ENCODE assay signal across 9 cellular contexts in the genomic region with DNA sequence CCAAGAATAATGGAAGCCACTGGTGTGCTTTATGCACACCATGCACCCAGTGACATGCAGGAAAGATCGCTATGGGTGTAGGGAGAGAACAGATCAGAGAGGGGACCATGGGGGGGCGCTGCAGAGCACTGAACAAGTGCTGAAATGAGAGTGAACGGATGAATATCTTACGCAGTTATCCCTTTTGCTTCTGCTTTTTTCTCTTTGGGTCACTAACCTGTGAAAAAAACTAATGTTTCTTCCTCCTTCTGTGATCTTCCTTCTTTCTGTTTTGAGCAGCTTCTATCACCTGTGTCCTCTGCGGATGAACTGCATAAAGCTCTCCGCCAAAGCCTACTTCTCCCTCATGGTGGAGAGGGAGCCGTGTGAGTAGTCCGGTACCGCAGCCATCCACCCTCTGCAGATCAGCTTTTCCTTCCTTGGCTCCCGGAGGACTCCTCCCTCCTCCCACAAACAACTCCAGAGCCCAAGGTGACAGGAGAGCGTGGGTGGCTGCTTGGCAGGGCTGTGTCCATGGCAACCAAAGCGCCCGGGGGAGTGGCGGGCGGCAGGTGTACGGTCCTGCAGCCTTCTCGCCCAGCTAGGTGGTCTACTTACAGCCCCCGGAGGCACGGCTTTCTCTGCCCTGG.
DNase-seq lines count a peak whose midpoint lies in the region; ATAC-seq, FAIRE-seq and TF ChIP-seq lines count a peak whose summit lies in the region.
"Had no signal": no experiment of that assay in that cellular context is flagged by ENCODE, and none has a peak within 500 bp of the region (broad histone marks: within the 10 kb centered on the region; RNA-seq: fewer than 3 reads in every experiment).

No MANE protein-coding gene starts in this region.

- POLR2A ChIA-PET in naive thymus-derived CD4-positive, alpha-beta T cell (lab: Charles Lee): no interaction called here
- POLR2A ChIA-PET in Caco-2 (lab: Charles Lee): no interaction called here

- 38 to 47% (median 45%) methylated on average over 12 to 19 of the region's 19 CpGs for WGBS in adrenal gland, 4 donors

- H3K9me3 Mint-ChIP-seq in naive thymus-derived CD4-positive, alpha-beta T cell: no peaks in the 10 kb centered on the region
- no peaks in the 10 kb centered on the region for H3K9me3 Mint-ChIP-seq in Caco-2 (ENCODE audit: unreplicated experiment)
- H3K9me3 Mint-ChIP-seq: activated naive CD4-positive, alpha-beta T cell treated with anti-CD3 and anti-CD28 coated beads, Interleukin-2, amount 50 U/mL, for 72 hours had no signal

- H3K36me3 ChIP-seq in adrenal gland (replicated peaks in 1 of 2): no peaks in the 10 kb centered on the region
- H3K36me3 ChIP-seq in naive thymus-derived CD4-positive, alpha-beta T cell (ENCODE audit: control insufficient read depth in 2 of 3, insufficient read depth in 3 of 3, low read length in 3 of 3): no peaks in the 10 kb centered on the region
- no peaks in the 10 kb centered on the region for H3K36me3 ChIP-seq in Caco-2 (ENCODE audit: control insufficient read depth, insufficient read depth, low read length)

- H3K36me3 Mint-ChIP-seq in naive thymus-derived CD4-positive, alpha-beta T cell: no peaks in the 10 kb centered on the region
- H3K36me3 Mint-ChIP-seq in Caco-2 (ENCODE audit: insufficient read depth, unreplicated experiment): no peaks in the 10 kb centered on the region

- no TSS peak for BruUV-seq in Caco-2 (replicated peaks; lab: Mats Ljungman, UMichigan)

- H3K4me3 Mint-ChIP-seq in naive thymus-derived CD4-positive, alpha-beta T cell: no peak overlapping the region
- H3K4me3 Mint-ChIP-seq in Caco-2 (ENCODE audit: unreplicated experiment): no peak overlapping the region

- H3K27ac Mint-ChIP-seq in naive thymus-derived CD4-positive, alpha-beta T cell: peak overlapping the region in 2 of 9 donors; percentile 13 to 14
- H3K27ac Mint-ChIP-seq in Caco-2 (ENCODE audit: unreplicated experiment): no peak overlapping the region

- no peak for TF ChIP-seq POLR2A in adrenal gland (IDR thresholded peaks at IDR 0.05)

- H3K27ac ChIP-seq in HL-60 (replicated peaks): no peak overlapping the region
- peak overlapping the region in 1 of 5 donors; percentile 28 for H3K27ac ChIP-seq in adrenal gland
- no peak overlapping the region for H3K27ac ChIP-seq in naive thymus-derived CD4-positive, alpha-beta T cell (ENCODE audit: low read depth, low read length)

- ATAC-seq in naive thymus-derived CD4-positive, alpha-beta T cell: peak; percentile 19
- ATAC-seq in HG02885 (IDR thresholded peaks at IDR 0.05; ENCODE audit: poor library complexity, unreplicated experiment): no peak
- ATAC-seq: activated naive CD4-positive, alpha-beta T cell treated with anti-CD3 and anti-CD28 coated beads, Interleukin-2, amount 50 U/mL, for 72 hours had no signal

- DNase-seq in HL-60 (ENCODE audit: low read depth in 1 of 2, low spot score in 1 of 2): peak; percentile 31 to 74
- DNase-seq in adrenal gland: peak; percentile 47 to 84 (median 78)
- no peak for DNase-seq in naive thymus-derived CD4-positive, alpha-beta T cell
- DNase-seq in RCC 7860 (ENCODE audit: low spot score): no peak
- DNase-seq in iPS-NIHi7 (ENCODE audit: extremely low spot score): no peak
- DNase-seq in Caco-2: no peak

- H3K27me3 ChIP-seq in HL-60 (ENCODE audit: insufficient read depth, poor library complexity, severe bottlenecking): no peaks in the 10 kb centered on the region
- no peaks in the 10 kb centered on the region for H3K27me3 ChIP-seq in adrenal gland
- H3K27me3 ChIP-seq in naive thymus-derived CD4-positive, alpha-beta T cell (ENCODE audit: control insufficient read depth in 2 of 2, insufficient read depth in 2 of 2, low read length in 2 of 2): no peaks in the 10 kb centered on the region
- no peaks in the 10 kb centered on the region for H3K27me3 ChIP-seq in Caco-2 (replicated peaks; ENCODE audit: control insufficient read depth, insufficient read depth, low read length)

- FAIRE-seq in RCC 7860 (lab: Jason Lieb, UNC): no peak

- H3K9me3 ChIP-seq in adrenal gland (replicated peaks in 1 of 3) (no peaks in the 10 kb centered on the region), Caco-2 (no peaks in the 10 kb centered on the region)
- H3K9me3 ChIP-seq in naive thymus-derived CD4-positive, alpha-beta T cell (ENCODE audit: control insufficient read depth in 2 of 3, low read length in 3 of 3): no peaks in the 10 kb centered on the region

- peak; percentile 83 for TF ChIP-seq CTCF in GM12872 (IDR thresholded peaks at IDR 0.05; ENCODE audit: insufficient read depth, low read depth, low read length)
- no peak for TF ChIP-seq CTCF in HL-60 (IDR thresholded peaks at IDR 0.05; ENCODE audit: insufficient read depth, low read length)
- peak in 5 of 6 experiments; percentile 27 to 49 (median 38) for TF ChIP-seq CTCF in adrenal gland (IDR thresholded peaks at IDR 0.05)
- no peak for TF ChIP-seq CTCF in Caco-2 (IDR thresholded peaks at IDR 0.05; ENCODE audit: insufficient read depth in 1 of 2, low read depth in 1 of 2, low read length in 1 of 2, severe bottlenecking in 1 of 2, unreplicated experiment in 1 of 2)

- peaks cover 0 to 6% (median 0%) of the 10 kb centered on the region in 5 donors for H3K27me3 Mint-ChIP-seq in naive thymus-derived CD4-positive, alpha-beta T cell
- H3K27me3 Mint-ChIP-seq in Caco-2 (ENCODE audit: insufficient read depth, unreplicated experiment): peaks cover 8% of the 10 kb centered on the region

- H3K4me3 ChIP-seq in HL-60 (replicated peaks; ENCODE audit: insufficient read depth, low read length) (no peak overlapping the region), adrenal gland (peak overlapping the region in 1 of 4 donors; percentile 33), Caco-2 (ENCODE audit: low read depth, low read length) (no peak overlapping the region)
- H3K4me3 ChIP-seq in naive thymus-derived CD4-positive, alpha-beta T cell (ENCODE audit: low read length): no peak overlapping the region

- intact Hi-C loops in adrenal gland (cut with DNase I): loop anchor here in 1 of 2 donors (10.0 kb wide), 1 partner anchor 279 kb away; no protein-coding TSS in a partner anchor
- intact Hi-C loops in naive thymus-derived CD4-positive, alpha-beta T cell (cut with micrococcal nuclease): loop anchor here in 1 of 2 donors (5.0 kb wide), 1 partner anchor 274 kb away; no protein-coding TSS in a partner anchor
- intact Hi-C loops in Caco-2 (cut with micrococcal nuclease; ENCODE audit: unreplicated experiment): loop anchor here (10.0 kb wide), 1 partner anchor 569 kb away; no protein-coding TSS in a partner anchor

- CTCF ChIA-PET in naive thymus-derived CD4-positive, alpha-beta T cell (lab: Charles Lee): interaction anchor here (0.8 to 8.9 kb wide), 2 partner anchors 284 to 289 kb away, joined by 3 to 99 read pairs; no protein-coding TSS in a partner anchor
- CTCF ChIA-PET in Caco-2 (lab: Charles Lee): no interaction called here

- peaks cover 4 to 12% of the 10 kb centered on the region in 2 donors for H3K4me1 ChIP-seq in adrenal gland (replicated peaks in 1 of 2)
- H3K4me1 ChIP-seq in naive thymus-derived CD4-positive, alpha-beta T cell (ENCODE audit: control insufficient read depth in 2 of 2, insufficient read depth in 2 of 2, low read length in 2 of 2): peaks cover 0 to 8% of the 10 kb centered on the region in 2 donors
- 0 out of 2 replicates have a peak, but pooled peaks cover 5% of the 10 kb centered on the region for H3K4me1 ChIP-seq in Caco-2

- peaks cover 23 to 34% (median 30%) of the 10 kb centered on the region in 7 donors for H3K4me1 Mint-ChIP-seq in naive thymus-derived CD4-positive, alpha-beta T cell
- peaks cover 7% of the 10 kb centered on the region for H3K4me1 Mint-ChIP-seq in Caco-2 (ENCODE audit: low read depth, unreplicated experiment)

Comparison
In these comparisons a context has a peak if more than half of its experiments do, and no peak if none do; other contexts are left out.
1. CTCF ChIP-seq: peak in GM12872 (single experiment) and adrenal gland (5 of 6); none in HL-60 (single experiment) and Caco-2 (0 of 2).
2. DNase-seq: peak in HL-60 (2 of 2) and adrenal gland (7 of 7); none in naive thymus-derived CD4-positive, alpha-beta T cell (0 of 9), RCC 7860 (single experiment), iPS-NIHi7 (single experiment) and Caco-2 (0 of 2).